Comparison of ENCODE assay signal across 1 cellular context in the genomic region with DNA sequence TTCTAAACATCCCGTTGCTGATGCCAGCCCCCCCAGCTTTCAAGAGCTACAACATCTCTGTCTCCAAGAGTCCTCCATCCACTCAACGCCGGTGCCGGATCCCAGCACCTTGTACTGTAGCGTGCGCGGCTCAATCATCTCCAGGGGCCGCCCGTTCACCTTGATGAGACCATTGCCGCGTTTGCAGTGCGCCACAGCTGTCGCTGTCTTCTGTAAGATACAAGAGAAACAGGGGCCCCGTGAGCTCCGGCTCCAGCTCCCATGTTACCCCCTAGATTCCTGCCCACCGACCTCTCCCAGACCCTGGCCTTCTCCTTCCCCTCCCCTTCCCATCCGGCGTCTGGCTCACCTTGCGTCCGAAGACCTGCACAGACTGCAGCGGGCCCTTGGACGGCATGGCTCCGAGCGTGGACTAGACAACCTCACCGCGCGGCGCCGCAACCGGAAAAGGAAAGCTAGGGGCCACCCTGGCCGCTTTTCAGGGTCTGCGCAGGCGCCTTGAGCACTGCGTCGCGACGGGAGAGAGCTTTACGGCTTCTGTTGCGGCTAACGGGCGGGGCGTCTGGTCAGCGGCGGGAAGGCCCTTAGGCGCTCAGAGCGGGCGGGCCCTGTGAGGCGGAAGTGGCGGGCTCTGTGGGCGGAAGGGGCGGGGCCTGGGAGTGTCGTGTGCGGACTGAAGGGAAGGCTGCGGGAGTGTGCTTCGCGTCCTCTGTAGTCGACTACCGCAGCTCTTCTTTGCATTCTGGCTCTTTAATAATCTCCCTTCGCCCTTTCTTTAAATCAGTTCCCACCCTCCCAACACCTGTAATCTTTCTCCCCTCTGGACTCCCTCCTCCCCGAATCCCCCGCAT.
TF ChIP-seq lines count a peak whose summit lies in the region.

A gene (minus strand): TSS at position 451 of the 851 bp plus-strand sequence. CDS start 54 bp downstream, at position 397.

TF ChIP-seq in HEK293, 187 proteins besides CTCF, POLR2A, EP300 and RAD21 (continued from another document and continues in another):
- TF ChIP-seq, protein P1, sequence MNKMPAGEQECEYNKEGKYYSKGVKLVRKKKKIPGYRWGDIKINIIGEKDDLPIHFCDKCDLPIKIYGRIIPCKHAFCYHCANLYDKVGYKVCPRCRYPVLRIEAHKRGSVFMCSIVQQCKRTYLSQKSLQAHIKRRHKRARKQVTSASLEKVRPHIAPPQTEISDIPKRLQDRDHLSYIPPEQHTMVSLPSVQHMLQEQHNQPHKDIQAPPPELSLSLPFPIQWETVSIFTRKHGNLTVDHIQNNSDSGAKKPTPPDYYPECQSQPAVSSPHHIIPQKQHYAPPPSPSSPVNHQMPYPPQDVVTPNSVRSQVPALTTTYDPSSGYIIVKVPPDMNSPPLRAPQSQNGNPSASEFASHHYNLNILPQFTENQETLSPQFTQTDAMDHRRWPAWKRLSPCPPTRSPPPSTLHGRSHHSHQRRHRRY (tag by site-specific recombination; IDR thresholded peaks at IDR 0.05), result peak; percentile 71; the same call in 1 of the 2 replicates
- peak; percentile 36; the same call in 1 of the 2 replicates for TF ChIP-seq ZFP69B (tag by site-specific recombination; IDR thresholded peaks at IDR 0.05)
- no peak for TF ChIP-seq ZNF621 (tag by site-specific recombination; IDR thresholded peaks at IDR 0.05)
- TF ChIP-seq SCRT1 (tag by site-specific recombination; IDR thresholded peaks at IDR 0.05; ENCODE audit: borderline replicate concordance), result no peak
- TF ChIP-seq ZNF16 (tag by site-specific recombination; IDR thresholded peaks at IDR 0.05; ENCODE audit: low read depth), result peak; percentile 50; the same call in 1 of the 2 replicates
- TF ChIP-seq ZSCAN23 (tag by site-specific recombination; IDR thresholded peaks at IDR 0.05), result no peak
- TF ChIP-seq, protein P2, sequence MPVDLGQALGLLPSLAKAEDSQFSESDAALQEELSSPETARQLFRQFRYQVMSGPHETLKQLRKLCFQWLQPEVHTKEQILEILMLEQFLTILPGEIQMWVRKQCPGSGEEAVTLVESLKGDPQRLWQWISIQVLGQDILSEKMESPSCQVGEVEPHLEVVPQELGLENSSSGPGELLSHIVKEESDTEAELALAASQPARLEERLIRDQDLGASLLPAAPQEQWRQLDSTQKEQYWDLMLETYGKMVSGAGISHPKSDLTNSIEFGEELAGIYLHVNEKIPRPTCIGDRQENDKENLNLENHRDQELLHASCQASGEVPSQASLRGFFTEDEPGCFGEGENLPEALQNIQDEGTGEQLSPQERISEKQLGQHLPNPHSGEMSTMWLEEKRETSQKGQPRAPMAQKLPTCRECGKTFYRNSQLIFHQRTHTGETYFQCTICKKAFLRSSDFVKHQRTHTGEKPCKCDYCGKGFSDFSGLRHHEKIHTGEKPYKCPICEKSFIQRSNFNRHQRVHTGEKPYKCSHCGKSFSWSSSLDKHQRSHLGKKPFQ (tag by site-specific recombination; IDR thresholded peaks at IDR 0.05), result peak; percentile 42; the same call in 1 of the 2 replicates
- peak; percentile 94 for TF ChIP-seq BCL11B (tag by site-specific recombination; IDR thresholded peaks at IDR 0.05; ENCODE audit: low read depth)
- no peak for TF ChIP-seq WT1 (tag by site-specific recombination; IDR thresholded peaks at IDR 0.05)
- no peak; the same call in 1 of the 2 replicates for TF ChIP-seq ZNF266 (tag by site-specific recombination; IDR thresholded peaks at IDR 0.05; ENCODE audit: low read depth)
- peak; percentile 79 for TF ChIP-seq ZSCAN30 (tag by site-specific recombination; IDR thresholded peaks at IDR 0.05)
- peak; percentile 99 for TF ChIP-seq SP2 (tag by site-specific recombination; IDR thresholded peaks at IDR 0.05)
- TF ChIP-seq ZNF391 (tag by site-specific recombination; IDR thresholded peaks at IDR 0.05; ENCODE audit: borderline replicate concordance, low read depth), result peak; percentile 80
- 0 out of 2 replicates have a peak, but pooled peaks have one; percentile 46 for TF ChIP-seq ZSCAN16 (tag by site-specific recombination; IDR thresholded peaks at IDR 0.05)
- TF ChIP-seq, protein P3, sequence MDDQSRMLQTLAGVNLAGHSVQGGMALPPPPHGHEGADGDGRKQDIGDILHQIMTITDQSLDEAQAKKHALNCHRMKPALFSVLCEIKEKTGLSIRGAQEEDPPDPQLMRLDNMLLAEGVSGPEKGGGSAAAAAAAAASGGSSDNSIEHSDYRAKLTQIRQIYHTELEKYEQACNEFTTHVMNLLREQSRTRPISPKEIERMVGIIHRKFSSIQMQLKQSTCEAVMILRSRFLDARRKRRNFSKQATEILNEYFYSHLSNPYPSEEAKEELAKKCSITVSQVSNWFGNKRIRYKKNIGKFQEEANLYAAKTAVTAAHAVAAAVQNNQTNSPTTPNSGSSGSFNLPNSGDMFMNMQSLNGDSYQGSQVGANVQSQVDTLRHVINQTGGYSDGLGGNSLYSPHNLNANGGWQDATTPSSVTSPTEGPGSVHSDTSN (CRISPR knock-in tag; IDR thresholded peaks at IDR 0.05), result peak; percentile 85
- TF ChIP-seq GLI4 (tag by site-specific recombination; IDR thresholded peaks at IDR 0.05), result no peak
- peak; percentile 88; the same call in 1 of the 2 replicates for TF ChIP-seq OVOL3 (tag by site-specific recombination; IDR thresholded peaks at IDR 0.05)
- TF ChIP-seq, protein P4, sequence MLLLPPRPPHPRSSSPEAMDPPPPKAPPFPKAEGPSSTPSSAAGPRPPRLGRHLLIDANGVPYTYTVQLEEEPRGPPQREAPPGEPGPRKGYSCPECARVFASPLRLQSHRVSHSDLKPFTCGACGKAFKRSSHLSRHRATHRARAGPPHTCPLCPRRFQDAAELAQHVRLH (tag by site-specific recombination; IDR thresholded peaks at IDR 0.05), result peak; percentile 100
- peak; percentile 12; the same call in 1 of the 2 replicates for TF ChIP-seq ZNF10 (tag by site-specific recombination; IDR thresholded peaks at IDR 0.05)
- peak; percentile 88 for TF ChIP-seq ZNF629 (tag by site-specific recombination; IDR thresholded peaks at IDR 0.05)
- TF ChIP-seq, protein P5, sequence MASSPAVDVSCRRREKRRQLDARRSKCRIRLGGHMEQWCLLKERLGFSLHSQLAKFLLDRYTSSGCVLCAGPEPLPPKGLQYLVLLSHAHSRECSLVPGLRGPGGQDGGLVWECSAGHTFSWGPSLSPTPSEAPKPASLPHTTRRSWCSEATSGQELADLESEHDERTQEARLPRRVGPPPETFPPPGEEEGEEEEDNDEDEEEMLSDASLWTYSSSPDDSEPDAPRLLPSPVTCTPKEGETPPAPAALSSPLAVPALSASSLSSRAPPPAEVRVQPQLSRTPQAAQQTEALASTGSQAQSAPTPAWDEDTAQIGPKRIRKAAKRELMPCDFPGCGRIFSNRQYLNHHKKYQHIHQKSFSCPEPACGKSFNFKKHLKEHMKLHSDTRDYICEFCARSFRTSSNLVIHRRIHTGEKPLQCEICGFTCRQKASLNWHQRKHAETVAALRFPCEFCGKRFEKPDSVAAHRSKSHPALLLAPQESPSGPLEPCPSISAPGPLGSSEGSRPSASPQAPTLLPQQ (tag by site-specific recombination; IDR thresholded peaks at IDR 0.05), result peak; percentile 87
- no peak for TF ChIP-seq GLI2 (tag by site-specific recombination; IDR thresholded peaks at IDR 0.05; ENCODE audit: borderline replicate concordance, low read depth)
- peak; percentile 71 for TF ChIP-seq ZBTB20 (tag by site-specific recombination; IDR thresholded peaks at IDR 0.05)
- TF ChIP-seq, protein P6, sequence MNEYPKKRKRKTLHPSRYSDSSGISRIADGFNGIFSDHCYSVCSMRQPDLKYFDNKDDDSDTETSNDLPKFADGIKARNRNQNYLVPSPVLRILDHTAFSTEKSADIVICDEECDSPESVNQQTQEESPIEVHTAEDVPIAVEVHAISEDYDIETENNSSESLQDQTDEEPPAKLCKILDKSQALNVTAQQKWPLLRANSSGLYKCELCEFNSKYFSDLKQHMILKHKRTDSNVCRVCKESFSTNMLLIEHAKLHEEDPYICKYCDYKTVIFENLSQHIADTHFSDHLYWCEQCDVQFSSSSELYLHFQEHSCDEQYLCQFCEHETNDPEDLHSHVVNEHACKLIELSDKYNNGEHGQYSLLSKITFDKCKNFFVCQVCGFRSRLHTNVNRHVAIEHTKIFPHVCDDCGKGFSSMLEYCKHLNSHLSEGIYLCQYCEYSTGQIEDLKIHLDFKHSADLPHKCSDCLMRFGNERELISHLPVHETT (tag by site-specific recombination; IDR thresholded peaks at IDR 0.05), result peak; percentile 87
- TF ChIP-seq ZNF785 (tag by site-specific recombination; IDR thresholded peaks at IDR 0.05), result 0 out of 2 replicates have a peak, but pooled peaks have one; percentile 35
- 0 out of 2 replicates have a peak, but pooled peaks have one; percentile 25 for TF ChIP-seq RBAK (tag by site-specific recombination; IDR thresholded peaks at IDR 0.05)
- TF ChIP-seq ZBTB8A (tag by site-specific recombination; IDR thresholded peaks at IDR 0.05), result peak; percentile 75
- no peak for TF ChIP-seq ZNF140 (tag by site-specific recombination; IDR thresholded peaks at IDR 0.05)
- TF ChIP-seq, protein P7, sequence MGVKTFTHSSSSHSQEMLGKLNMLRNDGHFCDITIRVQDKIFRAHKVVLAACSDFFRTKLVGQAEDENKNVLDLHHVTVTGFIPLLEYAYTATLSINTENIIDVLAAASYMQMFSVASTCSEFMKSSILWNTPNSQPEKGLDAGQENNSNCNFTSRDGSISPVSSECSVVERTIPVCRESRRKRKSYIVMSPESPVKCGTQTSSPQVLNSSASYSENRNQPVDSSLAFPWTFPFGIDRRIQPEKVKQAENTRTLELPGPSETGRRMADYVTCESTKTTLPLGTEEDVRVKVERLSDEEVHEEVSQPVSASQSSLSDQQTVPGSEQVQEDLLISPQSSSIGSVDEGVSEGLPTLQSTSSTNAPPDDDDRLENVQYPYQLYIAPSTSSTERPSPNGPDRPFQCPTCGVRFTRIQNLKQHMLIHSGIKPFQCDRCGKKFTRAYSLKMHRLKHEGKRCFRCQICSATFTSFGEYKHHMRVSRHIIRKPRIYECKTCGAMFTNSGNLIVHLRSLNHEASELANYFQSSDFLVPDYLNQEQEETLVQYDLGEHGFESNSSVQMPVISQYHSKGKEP (tag by site-specific recombination; IDR thresholded peaks at IDR 0.05), result no peak
- TF ChIP-seq ZNF2 (tag by site-specific recombination; IDR thresholded peaks at IDR 0.05), result peak; percentile 91
- TF ChIP-seq, protein P8, sequence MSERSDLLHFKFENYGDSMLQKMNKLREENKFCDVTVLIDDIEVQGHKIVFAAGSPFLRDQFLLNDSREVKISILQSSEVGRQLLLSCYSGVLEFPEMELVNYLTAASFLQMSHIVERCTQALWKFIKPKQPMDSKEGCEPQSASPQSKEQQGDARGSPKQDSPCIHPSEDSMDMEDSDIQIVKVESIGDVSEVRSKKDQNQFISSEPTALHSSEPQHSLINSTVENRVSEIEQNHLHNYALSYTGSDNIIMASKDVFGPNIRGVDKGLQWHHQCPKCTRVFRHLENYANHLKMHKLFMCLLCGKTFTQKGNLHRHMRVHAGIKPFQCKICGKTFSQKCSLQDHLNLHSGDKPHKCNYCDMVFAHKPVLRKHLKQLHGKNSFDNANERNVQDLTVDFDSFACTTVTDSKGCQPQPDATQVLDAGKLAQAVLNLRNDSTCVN (tag by site-specific recombination; optimal IDR thresholded peaks at IDR 0.05), result peak; percentile 70
- TF ChIP-seq ZNF501 (tag by site-specific recombination; IDR thresholded peaks at IDR 0.05), result peak; percentile 99
- TF ChIP-seq MEIS1 (CRISPR knock-in tag; IDR thresholded peaks at IDR 0.05; ENCODE audit: borderline replicate concordance), result no peak
- TF ChIP-seq, protein P9, sequence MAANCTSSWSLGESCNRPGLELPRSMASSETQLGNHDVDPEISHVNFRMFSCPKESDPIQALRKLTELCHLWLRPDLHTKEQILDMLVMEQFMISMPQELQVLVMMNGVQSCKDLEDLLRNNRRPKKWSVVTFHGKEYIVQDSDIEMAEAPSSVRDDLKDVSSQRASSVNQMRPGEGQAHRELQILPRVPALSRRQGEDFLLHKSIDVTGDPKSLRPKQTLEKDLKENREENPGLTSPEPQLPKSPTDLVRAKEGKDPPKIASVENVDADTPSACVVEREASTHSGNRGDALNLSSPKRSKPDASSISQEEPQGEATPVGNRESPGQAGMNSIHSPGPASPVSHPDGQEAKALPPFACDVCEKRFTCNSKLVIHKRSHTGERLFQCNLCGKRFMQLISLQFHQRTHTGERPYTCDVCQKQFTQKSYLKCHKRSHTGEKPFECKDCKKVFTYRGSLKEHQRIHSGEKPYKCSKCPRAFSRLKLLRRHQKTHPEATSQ (tag by site-specific recombination; IDR thresholded peaks at IDR 0.05), result peak; percentile 61; the same call in 1 of the 2 replicates
- TF ChIP-seq ZNF132 (tag by site-specific recombination; IDR thresholded peaks at IDR 0.05; ENCODE audit: borderline replicate concordance), result no peak
- TF ChIP-seq SP7 (tag by site-specific recombination; IDR thresholded peaks at IDR 0.05), result peak; percentile 91
- TF ChIP-seq ZIC2 (tag by site-specific recombination; IDR thresholded peaks at IDR 0.05), result 0 out of 2 replicates have a peak, but pooled peaks have one; percentile 24
- peak; percentile 75; the same call in 1 of the 2 replicates for TF ChIP-seq ZNF239 (tag by site-specific recombination; IDR thresholded peaks at IDR 0.05)
- TF ChIP-seq ZXDB (tag by site-specific recombination; IDR thresholded peaks at IDR 0.05), result peak; percentile 100
- TF ChIP-seq ZNF404 (tag by site-specific recombination; IDR thresholded peaks at IDR 0.05), result no peak
- TF ChIP-seq ZNF37A (tag by site-specific recombination; IDR thresholded peaks at IDR 0.05), result no peak
- TF ChIP-seq ZNF843 (tag by site-specific recombination; IDR thresholded peaks at IDR 0.05), result peak; percentile 73
- TF ChIP-seq ZNF48 (tag by site-specific recombination; IDR thresholded peaks at IDR 0.05), result no peak
- peak; percentile 79 for TF ChIP-seq YY2 (tag by site-specific recombination; IDR thresholded peaks at IDR 0.05)
- TF ChIP-seq SP3 (tag by site-specific recombination; IDR thresholded peaks at IDR 0.05), result peak; percentile 100
- TF ChIP-seq ZNF776 (tag by site-specific recombination; IDR thresholded peaks at IDR 0.05; ENCODE audit: borderline replicate concordance), result no peak
- no peak for TF ChIP-seq ZNF623 (tag by site-specific recombination; IDR thresholded peaks at IDR 0.05)
- TF ChIP-seq ZNF549 (tag by site-specific recombination; IDR thresholded peaks at IDR 0.05), result no peak
- no peak for TF ChIP-seq IKZF3 (tag by site-specific recombination; IDR thresholded peaks at IDR 0.05)
- TF ChIP-seq, protein P10, sequence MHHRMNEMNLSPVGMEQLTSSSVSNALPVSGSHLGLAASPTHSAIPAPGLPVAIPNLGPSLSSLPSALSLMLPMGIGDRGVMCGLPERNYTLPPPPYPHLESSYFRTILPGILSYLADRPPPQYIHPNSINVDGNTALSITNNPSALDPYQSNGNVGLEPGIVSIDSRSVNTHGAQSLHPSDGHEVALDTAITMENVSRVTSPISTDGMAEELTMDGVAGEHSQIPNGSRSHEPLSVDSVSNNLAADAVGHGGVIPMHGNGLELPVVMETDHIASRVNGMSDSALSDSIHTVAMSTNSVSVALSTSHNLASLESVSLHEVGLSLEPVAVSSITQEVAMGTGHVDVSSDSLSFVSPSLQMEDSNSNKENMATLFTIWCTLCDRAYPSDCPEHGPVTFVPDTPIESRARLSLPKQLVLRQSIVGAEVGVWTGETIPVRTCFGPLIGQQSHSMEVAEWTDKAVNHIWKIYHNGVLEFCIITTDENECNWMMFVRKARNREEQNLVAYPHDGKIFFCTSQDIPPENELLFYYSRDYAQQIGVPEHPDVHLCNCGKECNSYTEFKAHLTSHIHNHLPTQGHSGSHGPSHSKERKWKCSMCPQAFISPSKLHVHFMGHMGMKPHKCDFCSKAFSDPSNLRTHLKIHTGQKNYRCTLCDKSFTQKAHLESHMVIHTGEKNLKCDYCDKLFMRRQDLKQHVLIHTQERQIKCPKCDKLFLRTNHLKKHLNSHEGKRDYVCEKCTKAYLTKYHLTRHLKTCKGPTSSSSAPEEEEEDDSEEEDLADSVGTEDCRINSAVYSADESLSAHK (tag by site-specific recombination; IDR thresholded peaks at IDR 0.05), result peak; percentile 30; the same call in 1 of the 2 replicates
- peak; percentile 52 for TF ChIP-seq ZBTB21 (tag by site-specific recombination; IDR thresholded peaks at IDR 0.05)
